In genomic region chr6:32195902-32196681, GRCh38 we compare ENCODE assay signal across 7 cellular contexts. TPM values are rescaled to one million over a fixed set of nuclear protein-coding genes. Genes with fewer than 3 reads are reported as not detected.
DNase-seq lines count a peak whose midpoint lies in the region; ATAC-seq and TF ChIP-seq lines count a peak whose summit lies in the region.

No MANE protein-coding gene starts in this region.

- DNase-seq in NCI-H1092 (lab: John Stamatoyannopoulos, UW), result peak; percentile 75
- DNase-seq in T-helper 17 cell, result peak in 2 of 3 donors; percentile 40
- peak; percentile 91 for DNase-seq in brain microvascular endothelial cell
- peak; percentile 99 for DNase-seq in sciatic nerve (ENCODE audit: low spot score)

- H3K4me3 Mint-ChIP-seq in T-helper 17 cell, result peak overlapping the region; percentile 92

- TF ChIP-seq CTCF in brain microvascular endothelial cell (IDR thresholded peaks at IDR 0.05; ENCODE audit: low read depth, low read length, missing control alignments), result no peak

- H3K27me3 ChIP-seq in brain microvascular endothelial cell (replicated peaks), result no peaks in the 10 kb centered on the region
- H3K27me3 ChIP-seq in iPS-15b (ENCODE audit: control insufficient read depth, insufficient read depth, low read length), result no peaks in the 10 kb centered on the region

- peak overlapping the region; percentile 80 for H3K4me3 ChIP-seq in brain microvascular endothelial cell (ENCODE audit: low read depth, low read length)
- peak overlapping the region; percentile 91 for H3K4me3 ChIP-seq in iPS-15b (ENCODE audit: low read depth, low read length)

- no peaks in the 10 kb centered on the region for H3K27me3 Mint-ChIP-seq in T-helper 17 cell

- intact Hi-C loops in sciatic nerve (cut with DNase I), result no loop called here

- ATAC-seq in GM18499 (IDR thresholded peaks at IDR 0.05; ENCODE audit: insufficient read depth, unreplicated experiment) (peak; percentile 8), HG02623 (IDR thresholded peaks at IDR 0.05; ENCODE audit: unreplicated experiment) (peak; percentile 75), T-helper 17 cell (peak; percentile 84), sciatic nerve (peak; percentile 91)

- in situ Hi-C loops in brain microvascular endothelial cell (cut with HindIII; ENCODE audit: low pct_ligation_motif_present, low sequenced_read_pairs), result no loop called here

- peak overlapping the region; percentile 94 for H3K27ac Mint-ChIP-seq in T-helper 17 cell

- H3K4me1 Mint-ChIP-seq in T-helper 17 cell, result peaks cover 40% of the 10 kb centered on the region

- peak overlapping the region; percentile 76 for H3K9ac ChIP-seq in iPS-15b (ENCODE audit: low read depth, low read length)

- H3K36me3 Mint-ChIP-seq in T-helper 17 cell (ENCODE audit: low read depth), result peaks cover 7% of the 10 kb centered on the region

- H3K27ac ChIP-seq in brain microvascular endothelial cell, result peak overlapping the region; percentile 98

- peaks cover 13% of the 10 kb centered on the region for H3K4me1 ChIP-seq in iPS-15b (ENCODE audit: control insufficient read depth, insufficient read depth, low read length)

- H3K9me3 ChIP-seq in T-helper 17 cell (ENCODE audit: control insufficient read depth, low read length, poor library complexity, severe bottlenecking) (no peaks in the 10 kb centered on the region), iPS-15b (ENCODE audit: control insufficient read depth, insufficient read depth, low read length) (no peaks in the 10 kb centered on the region)

- no peaks in the 10 kb centered on the region for H3K36me3 ChIP-seq in brain microvascular endothelial cell (replicated peaks)
- no peaks in the 10 kb centered on the region for H3K36me3 ChIP-seq in iPS-15b (ENCODE audit: control insufficient read depth, insufficient read depth, low read length)

RNA-seq across cellular contexts. Expression of gene GPSM3, which starts 3.6 kb away (rescaled TPM):
- total RNA-seq in T-helper 17 cell (100 to 1,000 TPM; 268 to 291 TPM), sciatic nerve (20.5 TPM)

RNA-seq across cellular contexts. Expression of gene PBX2, which starts 6.1 kb away (rescaled TPM):
- 100 to 1,000 TPM; 103 to 110 TPM for total RNA-seq in T-helper 17 cell
- 97.7 TPM for total RNA-seq in sciatic nerve

RNA-seq across cellular contexts. Expression of gene AGER, which starts 12.0 kb away (rescaled TPM):
- total RNA-seq in T-helper 17 cell (10 to 100 TPM; 22.2 to 27.4 TPM), sciatic nerve (13.6 TPM)

RNA-seq across cellular contexts. Expression of gene RNF5, which starts 17.9 kb away (rescaled TPM):
- 10 to 100 TPM; 20.9 to 30.0 TPM for total RNA-seq in T-helper 17 cell
- 63.8 TPM for total RNA-seq in sciatic nerve

RNA-seq across cellular contexts. Expression of gene AGPAT1, which starts 20.2 kb away (rescaled TPM):
- total RNA-seq in T-helper 17 cell (10 to 100 TPM; 22.7 to 54.2 TPM), sciatic nerve (59.9 TPM)

Comparison
In these comparisons a context has a peak if more than half of its experiments do, and no peak if none do; other contexts are left out.
1. Peak in every context shown above with its lines: DNase-seq, ATAC-seq, H3K4me3 ChIP-seq and H3K27ac ChIP-seq.
2. ATAC-seq: peak in every context shown above with its lines; median percentile 91 in sciatic nerve; 84 in T-helper 17 cell; 75 in HG02623; 8 in GM18499.
3. DNase-seq: peak in every context shown above with its lines; median percentile 99 in sciatic nerve; 91 in brain microvascular endothelial cell; 75 in NCI-H1092; 40 in T-helper 17 cell.
4. RNA of gene GPSM3, which starts 3.6 kb away (total RNA-seq): 268 to 291 TPM in T-helper 17 cell; 20.5 TPM in sciatic nerve (single experiment); every median in the first group is over 10 times any median in the second.